39 cellular contexts compared by ENCODE assay signal in genomic region chr16:63410594-63410993, GRCh38.
"Had no signal": no experiment of that assay in that cellular context is flagged by ENCODE, and none has a peak within 500 bp of the region (broad histone marks: within the 10 kb centered on the region; RNA-seq: fewer than 3 reads in every experiment).

No MANE protein-coding gene starts in this region.

- H3K27me3 Mint-ChIP-seq: activated naive CD4-positive, alpha-beta T cell treated with anti-CD3 and anti-CD28 coated beads, Interleukin-2, amount 10 ng/mL, durations not matched to agents 7 days and 5 days; activated naive CD4-positive, alpha-beta T cell treated with anti-CD3 and anti-CD28 coated beads, Interleukin-2, amount 50 U/mL, for 24 hours; activated naive CD8-positive, alpha-beta T cell; activated naive CD8-positive, alpha-beta T cell treated with anti-CD3 and anti-CD28 coated beads for 36 hours; activated naive CD8-positive, alpha-beta T cell treated with anti-CD3 and anti-CD28 coated beads, Interleukin-2, amount 10 ng/mL, durations not matched to agents 7 days and 5 days; activated naive CD8-positive, alpha-beta T cell treated with anti-CD3 and anti-CD28 coated beads, Interleukin-2, amount 50 U/mL, for 24 hours; activated T-helper 17 cell treated with anti-CD3 and anti-CD28 coated beads, Interleukin-2, amount 50 U/mL, for 72 hours; central memory CD8-positive, alpha-beta T cell had no signal

- H3K9me3 ChIP-seq: adrenal gland, ascending aorta, body of pancreas had no signal

- ATAC-seq: activated naive CD4-positive, alpha-beta T cell treated with anti-CD3 and anti-CD28 coated beads, Interleukin-2, amount 50 U/mL, for 72 hours; activated naive CD8-positive, alpha-beta T cell treated with anti-CD3 and anti-CD28 coated beads, Interleukin-2, amount 50 U/mL, for 24 hours; activated T-cell treated with anti-CD3 and anti-CD28 coated beads, Interleukin-2, amount 50 U/mL, for 4 hours; activated T-cell treated with anti-CD3 and anti-CD28 coated beads, Interleukin-2, amount 50 U/mL, for 72 hours; activated T-helper 17 cell treated with anti-CD3 and anti-CD28 coated beads, Interleukin-2, amount 50 U/mL, for 72 hours; body of pancreas had no signal

- H3K27ac Mint-ChIP-seq: activated naive CD4-positive, alpha-beta T cell treated with anti-CD3 and anti-CD28 coated beads for 36 hours; activated naive CD4-positive, alpha-beta T cell treated with anti-CD3 and anti-CD28 coated beads, Interleukin-2, amount 10 ng/mL, durations not matched to agents 7 days and 5 days; activated naive CD4-positive, alpha-beta T cell treated with anti-CD3 and anti-CD28 coated beads, Interleukin-2, amount 50 U/mL, for 24 hours; activated naive CD4-positive, alpha-beta T cell treated with anti-CD3 and anti-CD28 coated beads, Interleukin-2, amount 50 U/mL, for 72 hours; activated naive CD8-positive, alpha-beta T cell; activated naive CD8-positive, alpha-beta T cell treated with anti-CD3 and anti-CD28 coated beads for 36 hours; activated naive CD8-positive, alpha-beta T cell treated with anti-CD3 and anti-CD28 coated beads, Interleukin-2, amount 10 ng/mL, durations not matched to agents 7 days and 5 days; activated naive CD8-positive, alpha-beta T cell treated with anti-CD3 and anti-CD28 coated beads, Interleukin-2, amount 50 U/mL, for 24 hours; activated T-cell treated with anti-CD3 and anti-CD28 coated beads, Interleukin-2, amount 50 U/mL, for 72 hours; activated T-helper 1 cell treated with anti-CD3 and anti-CD28 coated beads, Interleukin-12 subunit alpha, Interleukin-12 subunit beta, Interleukin-2, Interleukin-4 antibody, amounts not matched to agents 30 ng/mL and 10 ng/mL and 1 ng/mL, durations not matched to agents 14 hours and 24 hours and 36 hours; activated T-helper 17 cell treated with anti-CD3 and anti-CD28 coated beads, Interleukin-2, amount 50 U/mL, for 72 hours; activated T-helper 2 cell treated with anti-CD3 and anti-CD28 coated beads, Interferon-gamma antibody, Interleukin-2, Interleukin-4, amounts not matched to agents 10 μg/mL and 5 μg/mL and 100 μg/mL, durations not matched to agents 14 hours and 24 hours and 36 hours; brain had no signal

- H3K4me3 ChIP-seq: adrenal gland, ascending aorta, body of pancreas, breast epithelium, cardiac muscle cell had no signal

- H3K27ac ChIP-seq: adrenal gland, ascending aorta, body of pancreas, brain microvascular endothelial cell, breast epithelium, cardiac muscle cell had no signal

- FAIRE-seq: astrocyte, bronchial epithelial cell, colon had no signal

- H3K4me1 ChIP-seq: adrenal gland, ascending aorta, body of pancreas, breast epithelium had no signal

- H3K36me3 ChIP-seq: adrenal gland, ascending aorta, brain microvascular endothelial cell, breast epithelium, cardiac muscle cell had no signal

- H3K4me3 Mint-ChIP-seq: activated naive CD4-positive, alpha-beta T cell treated with anti-CD3 and anti-CD28 coated beads for 36 hours; activated naive CD4-positive, alpha-beta T cell treated with anti-CD3 and anti-CD28 coated beads, Interleukin-2, amount 10 ng/mL, durations not matched to agents 7 days and 5 days; activated naive CD4-positive, alpha-beta T cell treated with anti-CD3 and anti-CD28 coated beads, Interleukin-2, amount 50 U/mL, for 24 hours; activated naive CD8-positive, alpha-beta T cell; activated naive CD8-positive, alpha-beta T cell treated with anti-CD3 and anti-CD28 coated beads for 36 hours; activated naive CD8-positive, alpha-beta T cell treated with anti-CD3 and anti-CD28 coated beads, Interleukin-2, amount 10 ng/mL, durations not matched to agents 7 days and 5 days; activated naive CD8-positive, alpha-beta T cell treated with anti-CD3 and anti-CD28 coated beads, Interleukin-2, amount 50 U/mL, for 24 hours; activated T-cell treated with anti-CD3 and anti-CD28 coated beads, Interleukin-2, amount 50 U/mL, for 4 hours; activated T-cell treated with anti-CD3 and anti-CD28 coated beads, Interleukin-2, amount 50 U/mL, for 72 hours; activated T-helper 1 cell treated with anti-CD3 and anti-CD28 coated beads, Interleukin-12 subunit alpha, Interleukin-12 subunit beta, Interleukin-2, Interleukin-4 antibody, amounts not matched to agents 30 ng/mL and 10 ng/mL and 1 ng/mL, durations not matched to agents 14 hours and 24 hours and 36 hours; activated T-helper 17 cell treated with anti-CD3 and anti-CD28 coated beads, Interleukin-2, amount 50 U/mL, for 72 hours; brain; central memory CD8-positive, alpha-beta T cell had no signal

- H3K27me3 ChIP-seq: adrenal gland, ascending aorta, body of pancreas, brain microvascular endothelial cell, breast epithelium, cardiac muscle cell had no signal

- DNase-seq: activated effector memory CD4-positive, alpha-beta T cell treated with anti-CD3 and anti-CD28 coated beads, Interleukin-2, amount 50 U/mL, for 16 hours; activated effector memory CD4-positive, alpha-beta T cell treated with Interleukin-2 at 50 U/mL for 16 hours; activated gamma-delta T cell; activated gamma-delta T cell treated with Interleukin-2 at 50 U/mL for 16 hours; activated naive CD4-positive, alpha-beta T cell; activated naive CD4-positive, alpha-beta T cell treated with anti-CD3 and anti-CD28 coated beads for 36 hours; activated naive CD4-positive, alpha-beta T cell treated with anti-CD3 and anti-CD28 coated beads, Interleukin-2, amount 10 ng/mL, durations not matched to agents 7 days and 5 days; activated naive CD4-positive, alpha-beta T cell treated with anti-CD3 and anti-CD28 coated beads, Interleukin-2, amount 50 U/mL, for 16 hours; activated naive CD4-positive, alpha-beta T cell treated with Interleukin-2 at 50 U/mL for 16 hours; activated naive CD8-positive, alpha-beta T cell treated with anti-CD3 and anti-CD28 coated beads for 36 hours; activated naive CD8-positive, alpha-beta T cell treated with anti-CD3 and anti-CD28 coated beads, Interleukin-2, amount 10 ng/mL, durations not matched to agents 7 days and 5 days; activated naive CD8-positive, alpha-beta T cell treated with anti-CD3 and anti-CD28 coated beads, Interleukin-2, amount 50 U/mL, for 24 hours; activated T-cell treated with anti-CD3 and anti-CD28 coated beads, Interleukin-2, amount 50 U/mL, for 4 hours; activated T-cell treated with anti-CD3 and anti-CD28 coated beads, Interleukin-2, amount 50 U/mL, for 48 hours; activated T-cell treated with anti-CD3 and anti-CD28 coated beads, Interleukin-2, amount 50 U/mL, for 72 hours; adrenal gland; amniotic stem cell; amygdala; anterior cingulate cortex; aorta; body of pancreas; brain microvascular endothelial cell; caudate nucleus; central memory CD4-positive, alpha-beta T cell; cerebellar nuclear complex had no signal

- H3K36me3 Mint-ChIP-seq: activated naive CD4-positive, alpha-beta T cell treated with anti-CD3 and anti-CD28 coated beads, Interleukin-2, amount 10 ng/mL, durations not matched to agents 7 days and 5 days; activated naive CD4-positive, alpha-beta T cell treated with anti-CD3 and anti-CD28 coated beads, Interleukin-2, amount 50 U/mL, for 24 hours; activated naive CD4-positive, alpha-beta T cell treated with anti-CD3 and anti-CD28 coated beads, Interleukin-2, amount 50 U/mL, for 72 hours; activated naive CD8-positive, alpha-beta T cell; activated naive CD8-positive, alpha-beta T cell treated with anti-CD3 and anti-CD28 coated beads for 36 hours; activated naive CD8-positive, alpha-beta T cell treated with anti-CD3 and anti-CD28 coated beads, Interleukin-2, amount 10 ng/mL, durations not matched to agents 7 days and 5 days; brain had no signal

- H3K4me1 Mint-ChIP-seq: activated naive CD4-positive, alpha-beta T cell treated with anti-CD3 and anti-CD28 coated beads, Interleukin-2, amount 10 ng/mL, durations not matched to agents 7 days and 5 days; activated naive CD4-positive, alpha-beta T cell treated with anti-CD3 and anti-CD28 coated beads, Interleukin-2, amount 50 U/mL, for 24 hours; activated naive CD8-positive, alpha-beta T cell treated with anti-CD3 and anti-CD28 coated beads for 36 hours; activated naive CD8-positive, alpha-beta T cell treated with anti-CD3 and anti-CD28 coated beads, Interleukin-2, amount 10 ng/mL, durations not matched to agents 7 days and 5 days; activated naive CD8-positive, alpha-beta T cell treated with anti-CD3 and anti-CD28 coated beads, Interleukin-2, amount 50 U/mL, for 24 hours; activated T-helper 17 cell treated with anti-CD3 and anti-CD28 coated beads, Interleukin-2, amount 50 U/mL, for 72 hours; central memory CD8-positive, alpha-beta T cell had no signal
